Comparison of ENCODE assay signal across 8 cellular contexts in genomic region chrX:136028383-136028984, GRCh38. TPM values are rescaled to one million over a fixed set of nuclear protein-coding genes. Genes with fewer than 3 reads are reported as not detected.
A peak's percentile ranks its signal among the peaks of the same experiment; 100 is the strongest.
DNase-seq lines count a peak whose midpoint lies in the region; ATAC-seq, FAIRE-seq and TF ChIP-seq lines count a peak whose summit lies in the region.

No MANE protein-coding gene starts in this region.

- H3K4me1 ChIP-seq in DND-41 (ENCODE audit: insufficient read depth, low read length), result no peaks in the 10 kb centered on the region
- peaks cover 18% of the 10 kb centered on the region for H3K4me1 ChIP-seq in GM23248 (ENCODE audit: insufficient read depth)
- no peaks in the 10 kb centered on the region for H3K4me1 ChIP-seq in GM12878 (ENCODE audit: control insufficient read depth, insufficient read depth, low read length)

- in situ Hi-C loops in GM23248 (cut with MboI) (loop anchor here (25.0 kb wide), 1 partner anchor 234 kb away; the partner anchor contains the start of gene MAP7D3), GM12878 (cut with MboI) (no loop called here)

- intact Hi-C loops in GM12878 (cut with micrococcal nuclease; ENCODE audit: unreplicated experiment), result loop anchor here (1.0 to 10.0 kb wide), 4 partner anchors 134 to 664 kb away; no protein-coding TSS in a partner anchor

- peaks cover 8% of the 10 kb centered on the region for H3F3A ChIP-seq in GM23248 (ENCODE audit: insufficient read depth)

- H4K20me1 ChIP-seq in DND-41 (ENCODE audit: insufficient read depth, low read length) (no peaks in the 10 kb centered on the region), GM23248 (ENCODE audit: insufficient read depth) (no peaks in the 10 kb centered on the region), GM12878 (ENCODE audit: control insufficient read depth, insufficient read depth) (no peaks in the 10 kb centered on the region)

- RAD21 ChIA-PET in GM12878 (lab: Charles Lee; ENCODE audit: unreplicated experiment), result interaction anchor here (0.6 to 3.9 kb wide), 18 partner anchors 36 to 668 kb away, joined by 3 to 62 read pairs (median 4); partner anchors contain the start of gene MMGT1

- H3K4me2 ChIP-seq in DND-41 (ENCODE audit: insufficient read depth, low read length) (no peak overlapping the region), GM23248 (ENCODE audit: unreplicated experiment) (no peak overlapping the region), GM12878 (ENCODE audit: control insufficient read depth, insufficient read depth) (no peak overlapping the region)

- H3K79me2 ChIP-seq in DND-41 (ENCODE audit: insufficient read depth, low read length), result no peaks in the 10 kb centered on the region
- H3K79me2 ChIP-seq in GM23248 (ENCODE audit: insufficient read depth), result no peaks in the 10 kb centered on the region
- no peaks in the 10 kb centered on the region for H3K79me2 ChIP-seq in GM12878 (ENCODE audit: control insufficient read depth, insufficient read depth, low read length)

- POLR2A ChIA-PET in GM12878 (lab: Charles Lee), result interaction anchor here (1.0 to 1.5 kb wide), 2 partner anchors 135 to 240 kb away, joined by 3 to 5 read pairs; no protein-coding TSS in a partner anchor

- TF ChIP-seq EP300 in GM12878 (IDR thresholded peaks at IDR 0.05; ENCODE audit: borderline replicate concordance in 1 of 2, control insufficient read depth in 1 of 2, low read depth in 2 of 2, low read length in 2 of 2), result no peak

- no peak overlapping the region for H3K9ac ChIP-seq in DND-41 (ENCODE audit: low read depth, low read length)
- H3K9ac ChIP-seq in GM23248, result no peak overlapping the region
- H3K9ac ChIP-seq in GM12878 (ENCODE audit: control insufficient read depth, insufficient read depth, low read length), result no peak overlapping the region

- no peak for DNase-seq in DND-41
- DNase-seq in GM23248, result peak; percentile 65
- peak; percentile 7 for DNase-seq in NCI-H2171 (lab: John Stamatoyannopoulos, UW)
- DNase-seq in GM12878 (ENCODE audit: low read depth, low spot score), result no peak
- DNase-seq in iPS-NIHi11 (ENCODE audit: low spot score), result peak; percentile 12
- DNase-seq in superior temporal gyrus (ENCODE audit: extremely low spot score), result peak; percentile 77
- no peak for DNase-seq in stimulated activated CD4-positive, alpha-beta T cell treated with anti-CD3 and anti-CD28 coated beads, Interleukin-2, amount 100 ng/mL, for 24 hours

- no peak overlapping the region for H3K27ac ChIP-seq in DND-41 (ENCODE audit: low read length)
- no peak overlapping the region for H3K27ac ChIP-seq in GM23248
- H3K27ac ChIP-seq in GM12878 (ENCODE audit: control insufficient read depth, insufficient read depth), result no peak overlapping the region

- no TSS peak for BruUV-seq in GM12878 (replicated peaks; lab: Mats Ljungman, UMichigan)

- TF ChIP-seq POLR2A in GM12878 (IDR thresholded peaks at IDR 0.05; ENCODE audit: low read depth, low read length), result no peak

- H3K27me3 ChIP-seq in DND-41 (ENCODE audit: insufficient read depth, low read length, poor library complexity), result no peaks in the 10 kb centered on the region
- H3K27me3 ChIP-seq in GM23248 (replicated peaks; ENCODE audit: insufficient read depth), result no peaks in the 10 kb centered on the region
- no peaks in the 10 kb centered on the region for H3K27me3 ChIP-seq in GM12878 (replicated peaks in 1 of 2; ENCODE audit: control insufficient read depth in 2 of 2, insufficient read depth in 2 of 2, low read length in 1 of 2)

- H3K9me2 ChIP-seq in GM23248 (ENCODE audit: insufficient read depth), result no peaks in the 10 kb centered on the region

- peaks cover 15% of the 10 kb centered on the region for H3K36me3 ChIP-seq in DND-41 (ENCODE audit: insufficient read depth, low read length)
- no peaks in the 10 kb centered on the region for H3K36me3 ChIP-seq in GM23248 (ENCODE audit: low read depth)
- no peaks in the 10 kb centered on the region; a peak in 1 of 4 replicates for H3K36me3 ChIP-seq in GM12878 (ENCODE audit: control insufficient read depth in 2 of 2, insufficient read depth in 2 of 2, low read length in 1 of 2)

- CTCF ChIA-PET in GM12878 (lab: Yijun Ruan, JAX), result interaction anchor here (0.6 to 4.3 kb wide), 46 partner anchors 10 to 1166 kb away, joined by 3 to 103 read pairs (median 4); no protein-coding TSS in a partner anchor

- TF ChIP-seq RAD21 in GM12878 (IDR thresholded peaks at IDR 0.05; ENCODE audit: insufficient read depth, low read depth, low read length), result peak; percentile 82

- SMC1A ChIA-PET in GM12878 (lab: Charles Lee; ENCODE audit: uncharacterized antibody, unreplicated experiment), result interaction anchor here (0.5 to 3.1 kb wide), 19 partner anchors 10 to 668 kb away, joined by 3 to 42 read pairs (median 3); no protein-coding TSS in a partner anchor

- H2AFZ ChIP-seq in DND-41 (ENCODE audit: low read depth, low read length), result no peak overlapping the region
- H2AFZ ChIP-seq in GM23248, result no peak overlapping the region
- H2AFZ ChIP-seq in GM12878 (ENCODE audit: control insufficient read depth, low read depth, low read length), result no peak overlapping the region

- peak; percentile 82 for ATAC-seq in DND-41 (ENCODE audit: insufficient read depth, low read depth)
- peak; percentile 81 for ATAC-seq in GM12878
- no peak for ATAC-seq in HG03139 (IDR thresholded peaks at IDR 0.05; ENCODE audit: unreplicated experiment)

- H3K9me3 ChIP-seq in DND-41 (ENCODE audit: insufficient read depth, low read length, severe bottlenecking), result no peaks in the 10 kb centered on the region
- no peaks in the 10 kb centered on the region for H3K9me3 ChIP-seq in GM23248 (ENCODE audit: low read depth)
- no peaks in the 10 kb centered on the region for H3K9me3 ChIP-seq in GM12878 (replicated peaks; ENCODE audit: control insufficient read depth, insufficient read depth, low read length)

- peak; percentile 83 for FAIRE-seq in GM12878 (lab: Jason Lieb, UNC)

- TF ChIP-seq CTCF in DND-41 (IDR thresholded peaks at IDR 0.05; ENCODE audit: borderline replicate concordance, extremely low read depth, low read length, poor library complexity, severe bottlenecking) (peak; percentile 73), GM12878 (IDR thresholded peaks at IDR 0.05 in 2 of 3, conservative IDR thresholded peaks at IDR 0.05 in 1 of 3; ENCODE audit: control insufficient read depth in 2 of 3, extremely low read depth in 1 of 3, insufficient read depth in 1 of 3, low read depth in 3 of 3, low read length in 3 of 3) (peak; percentile 44 to 64 (median 62); a peak in 5 of 6 replicates)

- H3K4me3 ChIP-seq in DND-41 (ENCODE audit: low read depth in 1 of 2, low read length in 2 of 2), result no peak overlapping the region
- H3K4me3 ChIP-seq in GM23248, result no peak overlapping the region
- no peak overlapping the region for H3K4me3 ChIP-seq in GM12878

TF ChIP-seq in GM12878, 131 proteins besides CTCF, POLR2A, EP300 and RAD21:
- TF ChIP-seq RUNX3 (IDR thresholded peaks at IDR 0.05; ENCODE audit: low read length), result peak; percentile 70
- TF ChIP-seq SMC3 (IDR thresholded peaks at IDR 0.05; ENCODE audit: borderline replicate concordance, low read length), result peak; percentile 47; the same call in 1 of the 2 replicates
- no peak for TF ChIP-seq EED (IDR thresholded peaks at IDR 0.05; ENCODE audit: low read depth)

RNA-seq across cellular contexts. Expression of gene SLC9A6, which starts 43.2 kb away (rescaled TPM):
- 24.5 and 27.0 TPM in 2 replicates for total RNA-seq in GM23248 (2014; rRNA removed; shearing (Covaris generic))
- 11.4 and 13.1 TPM in 2 replicates for polyA plus RNA-seq in GM23248 (2016; fragmentation: Nextera tagmentation; extraction: Ambion mirVana)
- 21.5 and 22.4 TPM in 2 replicates for total RNA-seq in GM12878 (2013; cell fraction: nucleolus; rRNA removed)
- 10.7 and 13.7 TPM in 2 replicates for total RNA-seq in GM12878 (2014; rRNA removed)
- total RNA-seq in GM12878 (2014; rRNA removed; fragmentation: Illumina TruSeq; extraction: Trizol), result 11.6 and 12.2 TPM in 2 replicates
- 12.6 and 14.4 TPM in 2 replicates for total RNA-seq in GM12878 (2021)
- polyA plus RNA-seq in GM12878 (2011; ENCODE audit: low read depth), result 4.0 TPM
- polyA plus RNA-seq in GM12878 (2011; rRNA removed), result 10.2 and 12.3 TPM in 2 replicates
- polyA plus RNA-seq in GM12878 (2011; cell fraction: cytosol; rRNA removed), result 6.4 and 7.0 TPM in 2 replicates
- 6.1 and 6.3 TPM in 2 replicates for polyA plus RNA-seq in GM12878 (2011; cell fraction: nucleus; rRNA removed)
- 3.9 and 5.4 TPM in 2 replicates for polyA plus RNA-seq in GM12878 (2012)
- polyA plus RNA-seq in GM12878 (2014; fragmentation: Illumina TruSeq; extraction: Trizol), result 10.6 and 13.8 TPM in 2 replicates
- 1 to 10 TPM; 4.5 TPM for polyA plus RNA-seq in GM12878 (2014; fragmentation: Nextera tagmentation; extraction: Ambion mirVana)
- polyA plus RNA-seq in GM12878 (2014; rRNA removed), result 8.0 and 8.2 TPM in 2 replicates
- 10 to 100 TPM; 12.9 to 14.6 TPM for polyA plus RNA-seq in GM12878 (2016; fragmentation: Nextera tagmentation; extraction: Ambion mirVana)
- polyA minus RNA-seq in GM12878 (2011; rRNA and poly(A)+ RNA removed), result 19.5 and 19.6 TPM in 2 replicates
- polyA minus RNA-seq in GM12878 (2011; cell fraction: cytosol; rRNA and poly(A)+ RNA removed), result 3.5 and 9.3 TPM in 2 replicates
- 4.1 and 6.0 TPM in 2 replicates for polyA minus RNA-seq in GM12878 (2011; cell fraction: nucleus; rRNA and poly(A)+ RNA removed)

RNA-seq across cellular contexts. Expression of gene MMGT1, which starts 54.7 kb away (rescaled TPM):
- total RNA-seq in GM23248 (2014; rRNA removed; shearing (Covaris generic)), result 28.6 and 30.6 TPM in 2 replicates
- 24.7 and 26.3 TPM in 2 replicates for polyA plus RNA-seq in GM23248 (2016; fragmentation: Nextera tagmentation; extraction: Ambion mirVana)
- total RNA-seq in GM12878 (2013; cell fraction: nucleolus; rRNA removed), result 13.6 and 13.9 TPM in 2 replicates
- total RNA-seq in GM12878 (2014; rRNA removed), result 8.8 and 10.9 TPM in 2 replicates
- total RNA-seq in GM12878 (2014; rRNA removed; fragmentation: Illumina TruSeq; extraction: Trizol), result 13.9 and 14.0 TPM in 2 replicates
- total RNA-seq in GM12878 (2021), result 15.9 and 16.6 TPM in 2 replicates
- polyA plus RNA-seq in GM12878 (2011; ENCODE audit: low read depth), result 5.8 TPM
- 14.2 and 21.7 TPM in 2 replicates for polyA plus RNA-seq in GM12878 (2011; rRNA removed)
- polyA plus RNA-seq in GM12878 (2011; cell fraction: cytosol; rRNA removed), result 6.8 and 9.0 TPM in 2 replicates
- 3.5 and 3.7 TPM in 2 replicates for polyA plus RNA-seq in GM12878 (2011; cell fraction: nucleus; rRNA removed)
- polyA plus RNA-seq in GM12878 (2012), result 8.7 and 10.6 TPM in 2 replicates
- 13.3 and 16.9 TPM in 2 replicates for polyA plus RNA-seq in GM12878 (2014; fragmentation: Illumina TruSeq; extraction: Trizol)
- 1 to 10 TPM; 9.3 to 9.5 TPM for polyA plus RNA-seq in GM12878 (2014; fragmentation: Nextera tagmentation; extraction: Ambion mirVana)
- polyA plus RNA-seq in GM12878 (2014; rRNA removed), result 7.9 and 9.3 TPM in 2 replicates
- polyA plus RNA-seq in GM12878 (2016; fragmentation: Nextera tagmentation; extraction: Ambion mirVana), result 10 to 100 TPM; 16.8 to 19.2 TPM
- 16.0 and 17.4 TPM in 2 replicates for polyA minus RNA-seq in GM12878 (2011; rRNA and poly(A)+ RNA removed)
- polyA minus RNA-seq in GM12878 (2011; cell fraction: cytosol; rRNA and poly(A)+ RNA removed), result 6.4 and 8.9 TPM in 2 replicates
- 4.5 and 6.9 TPM in 2 replicates for polyA minus RNA-seq in GM12878 (2011; cell fraction: nucleus; rRNA and poly(A)+ RNA removed)

Comparison
In these comparisons a context has a peak if more than half of its experiments do, and no peak if none do; other contexts are left out.
1. DNase-seq: peak in GM23248 (single experiment), NCI-H2171 (single experiment), iPS-NIHi11 (single experiment) and superior temporal gyrus (single experiment); none in DND-41 (single experiment), GM12878 (single experiment) and stimulated activated CD4-positive, alpha-beta T cell treated with anti-CD3 and anti-CD28 coated beads, Interleukin-2, amount 100 ng/mL, for 24 hours (0 of 2).